In genomic region chr17:17351901-17352781, GRCh38 we compare ENCODE assay signal across 9 cellular contexts. TPM values are rescaled to one million over a fixed set of nuclear protein-coding genes. Genes with fewer than 3 reads are reported as not detected.
DNase-seq lines count a peak whose midpoint lies in the region; ATAC-seq, FAIRE-seq and TF ChIP-seq lines count a peak whose summit lies in the region.
"Had no signal": no experiment of that assay in that cellular context is flagged by ENCODE, and none has a peak within 500 bp of the region (broad histone marks: within the 10 kb centered on the region; RNA-seq: fewer than 3 reads in every experiment).

No MANE protein-coding gene starts in this region.

- no peak for FAIRE-seq in D721Med (lab: Jason Lieb, UNC)

- no peak for TF ChIP-seq CTCF in D721Med (IDR thresholded peaks at IDR 0.05; ENCODE audit: insufficient read depth, missing control alignments)

- DNase-seq in D721Med (ENCODE audit: insufficient read length, low spot score) (peak; percentile 13), NCI-H524 (lab: John Stamatoyannopoulos, UW) (peak; percentile 57 to 81), dermis blood vessel endothelial cell (peak; percentile 82), lung microvascular endothelial cell (ENCODE audit: low read depth in 2 of 2) (peak; percentile 85 to 86)
- no peak for DNase-seq in stimulated activated naive CD4-positive, alpha-beta T cell treated with Interleukin-2 at 50 U/mL for 16 hours (lab: John Stamatoyannopoulos, UW)
- DNase-seq: activated CD4-positive, alpha-beta memory T cell treated with anti-CD3 and anti-CD28 coated beads, Interleukin-2, amount 10 ng/mL, durations not matched to agents 7 days and 5 days had no signal

- ATAC-seq in GM19463 (IDR thresholded peaks at IDR 0.05; ENCODE audit: unreplicated experiment): no peak
- no peak for ATAC-seq in GM19023 (IDR thresholded peaks at IDR 0.05; ENCODE audit: unreplicated experiment)
- ATAC-seq in GM18502 (IDR thresholded peaks at IDR 0.05; ENCODE audit: poor library complexity, unreplicated experiment): no peak

RNA-seq across cellular contexts. Expression of gene NT5M, which starts 49.0 kb away (rescaled TPM):
- total RNA-seq in dermis blood vessel endothelial cell (1.9 and 3.1 TPM in 2 replicates), lung microvascular endothelial cell (1.1 and 1.8 TPM in 2 replicates)
